ENCODE assay signal across 24 cellular contexts in the genomic region with DNA sequence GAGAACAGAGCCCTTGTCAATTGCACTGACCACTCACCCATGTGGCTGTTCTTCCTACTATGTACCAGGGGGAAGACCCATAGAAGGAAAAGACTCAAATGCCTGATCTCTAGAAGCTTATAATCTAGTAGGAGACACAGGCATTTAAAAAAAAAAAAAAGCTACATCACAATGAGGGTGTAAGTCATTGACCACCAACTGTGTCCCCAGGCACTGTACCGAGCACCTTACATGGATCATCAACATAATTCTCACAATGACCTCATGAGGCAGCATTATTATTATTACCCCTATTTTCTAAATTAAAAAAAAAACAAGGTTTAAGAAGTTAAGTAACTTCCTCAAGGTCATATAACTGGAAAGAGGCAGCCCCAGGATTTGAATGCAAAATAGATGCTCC.
DNase-seq lines count a peak whose midpoint lies in the region; ATAC-seq, FAIRE-seq and TF ChIP-seq lines count a peak whose summit lies in the region.
"Had no signal": no experiment of that assay in that cellular context is flagged by ENCODE, and none has a peak within 500 bp of the region (broad histone marks: within the 10 kb centered on the region; RNA-seq: fewer than 3 reads in every experiment).

No MANE protein-coding gene starts in this region.

- ATAC-seq in HepG2: no peak
- ATAC-seq: A549, HCT116, K562 had no signal

- no peaks in the 10 kb centered on the region for H3K4me1 ChIP-seq in breast epithelium
- peaks cover 3% of the 10 kb centered on the region for H3K4me1 ChIP-seq in mammary epithelial cell (ENCODE audit: insufficient read depth, low read length)
- H3K4me1 ChIP-seq in neural progenitor cell: no peaks in the 10 kb centered on the region
- H3K4me1 ChIP-seq in HepG2 (ENCODE audit: insufficient read depth, low read length): no peaks in the 10 kb centered on the region
- H3K4me1 ChIP-seq: A549, Caco-2 had no signal

- H3K4me1 Mint-ChIP-seq in MCF 10A (ENCODE audit: insufficient read depth, unreplicated experiment) (peaks cover 6% of the 10 kb centered on the region), neural progenitor cell (no peaks in the 10 kb centered on the region)

- no peak overlapping the region for H2AFZ ChIP-seq in mammary epithelial cell (ENCODE audit: low read depth, low read length)
- H2AFZ ChIP-seq in neural progenitor cell (replicated peaks): no peak overlapping the region
- no peak overlapping the region for H2AFZ ChIP-seq in HepG2 (ENCODE audit: low read length)

- H3K36me3 ChIP-seq in breast epithelium: no peaks in the 10 kb centered on the region
- no peaks in the 10 kb centered on the region for H3K36me3 ChIP-seq in mammary epithelial cell (ENCODE audit: insufficient read depth, low read length)
- no peaks in the 10 kb centered on the region for H3K36me3 ChIP-seq in neural progenitor cell
- no peaks in the 10 kb centered on the region for H3K36me3 ChIP-seq in HepG2 (replicated peaks in 1 of 2; ENCODE audit: control insufficient read depth in 1 of 2, insufficient read depth in 2 of 2, low read length in 2 of 2)

- no peak overlapping the region for H3K27ac ChIP-seq in breast epithelium
- H3K27ac ChIP-seq in mammary epithelial cell (ENCODE audit: insufficient read depth, low read depth, low read length): no peak overlapping the region
- no peak overlapping the region for H3K27ac ChIP-seq in neural progenitor cell
- no peak overlapping the region for H3K27ac ChIP-seq in HepG2 (ENCODE audit: extremely low read length, insufficient read depth, low read length)
- H3K27ac ChIP-seq: 22Rv1, A549, C4-2B had no signal

- H3K27me3 Mint-ChIP-seq in MCF 10A (ENCODE audit: insufficient read depth, unreplicated experiment): no peaks in the 10 kb centered on the region
- H3K27me3 Mint-ChIP-seq in neural progenitor cell (ENCODE audit: insufficient read depth, low read depth): peaks cover 32% of the 10 kb centered on the region
- H3K27me3 Mint-ChIP-seq: CD4-positive, alpha-beta T cell had no signal

- in situ Hi-C loops in mammary epithelial cell (cut with MboI; ENCODE audit: low sequenced_read_pairs in 2 of 2): no loop called here
- in situ Hi-C loops in HepG2 (cut with HindIII; ENCODE audit: extremely low pct_ligation_motif_present, low pct_unique_long_range_greater_than_20kb): no loop called here

- TF ChIP-seq EP300 in HepG2 (IDR thresholded peaks at IDR 0.05; ENCODE audit: low read depth in 2 of 2, low read length in 2 of 2) (no peak), HepG2 (CRISPR knock-in tag; IDR thresholded peaks at IDR 0.05; ENCODE audit: borderline replicate concordance) (no peak)

- H3K4me3 ChIP-seq in breast epithelium: no peak overlapping the region
- no peak overlapping the region for H3K4me3 ChIP-seq in mammary epithelial cell (replicated peaks in 1 of 3; ENCODE audit: insufficient read depth in 1 of 3, low read depth in 2 of 3, low read length in 3 of 3)
- no peak overlapping the region for H3K4me3 ChIP-seq in neural progenitor cell
- H3K4me3 ChIP-seq in HepG2 (replicated peaks in 1 of 3; ENCODE audit: insufficient read depth in 1 of 3, low read depth in 2 of 3, low read length in 3 of 3): no peak overlapping the region
- H3K4me3 ChIP-seq: A549, K562 had no signal

- H3K27me3 ChIP-seq in breast epithelium (no peaks in the 10 kb centered on the region), mammary epithelial cell (ENCODE audit: insufficient read depth, low read length) (no peaks in the 10 kb centered on the region), neural progenitor cell (no peaks in the 10 kb centered on the region), HepG2 (ENCODE audit: control insufficient read depth in 1 of 2, insufficient read depth in 2 of 2, low read length in 2 of 2) (no peaks in the 10 kb centered on the region; a peak in 1 of 5 replicates)

- H3K9me3 ChIP-seq in breast epithelium: no peaks in the 10 kb centered on the region
- H3K9me3 ChIP-seq in mammary epithelial cell (replicated peaks; ENCODE audit: insufficient read depth, low read length): no peaks in the 10 kb centered on the region
- no peaks in the 10 kb centered on the region for H3K9me3 ChIP-seq in neural progenitor cell (ENCODE audit: low read depth)
- H3K9me3 ChIP-seq in HepG2 (ENCODE audit: low read length): no peaks in the 10 kb centered on the region
- H3K9me3 ChIP-seq: A549, Caco-2 had no signal

- DNase-seq in MCF 10A (ENCODE audit: unreplicated experiment) (peak; percentile 18), breast epithelium (ENCODE audit: low spot score in 2 of 2) (no peak), M059J (ENCODE audit: low read depth) (peak; percentile 71), mammary epithelial cell (peak; percentile 49), NCI-H187 (lab: John Stamatoyannopoulos, UW) (no peak), neural progenitor cell (ENCODE audit: low spot score) (no peak), HepG2 (ENCODE audit: low spot score) (no peak), RKO (ENCODE audit: low spot score) (no peak)
- DNase-seq: AML-193; Caco-2; CD4-positive, alpha-beta T cell; GDM1; GOT3; H7; HFFc6; IMR-90 had no signal

- H4K20me1 ChIP-seq in mammary epithelial cell (ENCODE audit: insufficient read depth, low read length) (no peaks in the 10 kb centered on the region), neural progenitor cell (ENCODE audit: low read depth) (no peaks in the 10 kb centered on the region), HepG2 (ENCODE audit: insufficient read depth, low read length) (no peaks in the 10 kb centered on the region)

- H3K4me2 ChIP-seq in mammary epithelial cell (ENCODE audit: insufficient read depth, low read depth, low read length) (no peak overlapping the region), neural progenitor cell (no peak overlapping the region), HepG2 (ENCODE audit: low read depth, low read length) (no peak overlapping the region)
- H3K4me2 ChIP-seq: A549 had no signal

- no peak for FAIRE-seq in HepG2 (lab: Jason Lieb, UNC)
- FAIRE-seq: A549, D721Med, GM12892, GM18507, K562 had no signal

- H3F3A ChIP-seq in neural progenitor cell (ENCODE audit: low read depth): no peaks in the 10 kb centered on the region

- 0% methylated on average over 1 of the region's 1 CpG for WGBS in mammary epithelial cell (ENCODE audit: low coverage, missing lambda C conversion rate)
- WGBS in HepG2 (ENCODE audit: low lambda C conversion rate): 0% methylated on average over 1 of the region's 1 CpG

- CTCF ChIA-PET in MCF 10A (lab: Yijun Ruan, JAX): interaction anchor here (1.0 to 1.3 kb wide), 2 partner anchors 74 to 326 kb away, joined by 3 read pairs; no protein-coding TSS in a partner anchor
- CTCF ChIA-PET in mammary epithelial cell (lab: Charles Lee; ENCODE audit: low non-redundant PET): no interaction called here
- CTCF ChIA-PET in HepG2 (lab: Yijun Ruan, JAX; ENCODE audit: low intra/inter-chr PET ratio, low total read pairs): no interaction called here

- TF ChIP-seq CTCF in MCF 10A (IDR thresholded peaks at IDR 0.05; ENCODE audit: unreplicated experiment) (no peak), breast epithelium (IDR thresholded peaks at IDR 0.05) (no peak), mammary epithelial cell (conservative IDR thresholded peaks at IDR 0.05 in 1 of 2, IDR thresholded peaks at IDR 0.05 in 1 of 2; ENCODE audit: extremely low read depth in 1 of 2, insufficient read depth in 1 of 2, low read depth in 1 of 2, low read length in 2 of 2) (no peak), neural progenitor cell (IDR thresholded peaks at IDR 0.05) (no peak), HepG2 (CRISPR knock-in tag; IDR thresholded peaks at IDR 0.05) (no peak)

- BruUV-seq in MCF 10A (replicated peaks; lab: Mats Ljungman, UMichigan) (no TSS peak), mammary epithelial cell (replicated peaks; lab: Mats Ljungman, UMichigan) (no TSS peak), HepG2 (replicated peaks; lab: Mats Ljungman, UMichigan) (no TSS peak)

- H3K79me2 ChIP-seq in mammary epithelial cell (ENCODE audit: insufficient read depth, low read length): no peaks in the 10 kb centered on the region
- H3K79me2 ChIP-seq in neural progenitor cell (ENCODE audit: low read depth): no peaks in the 10 kb centered on the region
- H3K79me2 ChIP-seq in HepG2 (ENCODE audit: insufficient read depth, low read length): no peaks in the 10 kb centered on the region

- H3K9me3 Mint-ChIP-seq in MCF 10A (ENCODE audit: unreplicated experiment) (no peaks in the 10 kb centered on the region), neural progenitor cell (no peaks in the 10 kb centered on the region)
- H3K9me3 Mint-ChIP-seq: CD4-positive, alpha-beta T cell; HFFc6 had no signal

- POLR2A ChIA-PET in MCF 10A (lab: Yijun Ruan, JAX) (interaction anchor here (0.6 kb wide), 1 partner anchor 38 kb away, joined by 4 read pairs; no protein-coding TSS in a partner anchor), HepG2 (lab: Yijun Ruan, JAX) (no interaction called here)

- dilution Hi-C loops in mammary epithelial cell (cut with HindIII; ENCODE audit: low sequenced_read_pairs): no loop called here

- H3K27ac Mint-ChIP-seq in MCF 10A (ENCODE audit: low read depth, unreplicated experiment): no peak overlapping the region
- no peak overlapping the region for H3K27ac Mint-ChIP-seq in neural progenitor cell
- H3K27ac Mint-ChIP-seq: CD4-positive, alpha-beta T cell; HFFc6 had no signal

- no peak for TF ChIP-seq RAD21 in HepG2 (CRISPR knock-in tag; IDR thresholded peaks at IDR 0.05)

- TF ChIP-seq POLR2A in breast epithelium (IDR thresholded peaks at IDR 0.05) (no peak), HepG2 (IDR thresholded peaks at IDR 0.05; ENCODE audit: insufficient read depth in 1 of 2, low read depth in 2 of 2, low read length in 2 of 2) (no peak)

- H3K4me3 Mint-ChIP-seq in MCF 10A (ENCODE audit: unreplicated experiment): no peak overlapping the region
- no peak overlapping the region for H3K4me3 Mint-ChIP-seq in neural progenitor cell
- H3K4me3 Mint-ChIP-seq: CD4-positive, alpha-beta T cell; HFFc6 had no signal

- H3K9ac ChIP-seq in mammary epithelial cell (ENCODE audit: insufficient read depth, low read length) (no peak overlapping the region), neural progenitor cell (no peak overlapping the region), HepG2 (ENCODE audit: insufficient read depth, low read depth, low read length) (no peak overlapping the region)

- intact Hi-C loops in MCF 10A (cut with micrococcal nuclease): loop anchor here (5.0 kb wide), 1 partner anchor 242 kb away; no protein-coding TSS in a partner anchor
- intact Hi-C loops in breast epithelium (cut with DNase I; ENCODE audit: low total_unique reads): no loop called here
- intact Hi-C loops in mammary epithelial cell (cut with micrococcal nuclease): no loop called here
- intact Hi-C loops in HepG2 (cut with micrococcal nuclease; ENCODE audit: unreplicated experiment): no loop called here

- H3K36me3 Mint-ChIP-seq in MCF 10A (ENCODE audit: insufficient read depth, unreplicated experiment) (no peaks in the 10 kb centered on the region), neural progenitor cell (no peaks in the 10 kb centered on the region)

TF ChIP-seq in HepG2, 621 proteins besides CTCF, POLR2A, EP300 and RAD21 (continues in another document):
- TF ChIP-seq ARNT2 (CRISPR knock-in tag; IDR thresholded peaks at IDR 0.05; ENCODE audit: low read depth) (no peak), RELA (CRISPR knock-in tag; IDR thresholded peaks at IDR 0.05) (no peak)

Comparison
In these comparisons a context has a peak if more than half of its experiments do, and no peak if none do; other contexts are left out.
1. DNase-seq: peak in MCF 10A (single experiment), M059J (single experiment) and mammary epithelial cell (single experiment); none in breast epithelium (0 of 2), NCI-H187 (0 of 2), neural progenitor cell (single experiment), HepG2 (single experiment) and RKO (single experiment).